In the genomic region with DNA sequence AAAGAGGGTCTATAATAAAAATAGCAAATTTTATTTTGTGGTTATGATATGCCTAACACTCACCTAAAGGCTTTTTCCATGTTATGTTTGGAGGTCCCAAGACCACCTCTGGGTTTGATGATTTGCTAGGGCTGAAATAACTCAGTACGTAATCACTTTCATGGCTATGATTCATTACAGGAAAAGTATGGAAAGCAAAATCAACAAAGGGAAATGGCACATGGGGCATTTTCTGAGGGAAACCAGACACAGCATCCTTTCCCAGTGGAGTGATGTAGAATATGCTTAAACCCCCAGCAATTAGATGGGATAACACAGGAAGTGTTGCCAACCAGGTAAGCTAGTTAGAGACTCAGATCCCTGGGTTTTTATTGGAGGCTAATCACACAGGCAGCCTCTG, we compare ENCODE assay signal across 14 cellular contexts.
DNase-seq lines count a peak whose midpoint lies in the region.
"Had no signal": no experiment of that assay in that cellular context is flagged by ENCODE, and none has a peak within 500 bp of the region (broad histone marks: within the 10 kb centered on the region; RNA-seq: fewer than 3 reads in every experiment).

No MANE protein-coding gene starts in this region.

- H3K4me2 ChIP-seq in GM23248 (ENCODE audit: unreplicated experiment) = no peak overlapping the region

- no peaks in the 10 kb centered on the region for H3K9me3 ChIP-seq in GM23248 (ENCODE audit: low read depth)

- WGBS in GM23248 (ENCODE audit: low coverage in 1 of 2, low lambda C conversion rate in 2 of 2, missing lambda C conversion rate in 2 of 2), 2 experiments = 86 to 100% methylated on average over 1 of the region's 1 CpG

- in situ Hi-C loops in GM23248 (cut with MboI) = no loop called here

- no peak overlapping the region for H3K27ac ChIP-seq in GM23248

- no peak overlapping the region for H3K9ac ChIP-seq in GM23248

- no peaks in the 10 kb centered on the region for H3K36me3 ChIP-seq in GM23248 (ENCODE audit: low read depth)

- H3K79me2 ChIP-seq in GM23248 (ENCODE audit: insufficient read depth) = no peaks in the 10 kb centered on the region

- H3K27me3 ChIP-seq in GM23248 (replicated peaks; ENCODE audit: insufficient read depth) = no peaks in the 10 kb centered on the region

- peak; percentile 35 for DNase-seq in Daoy (ENCODE audit: low read depth)
- peak; percentile 56 for DNase-seq in HT1080 (ENCODE audit: low read depth)
- peak; percentile 40 for DNase-seq in dermis blood vessel endothelial cell
- DNase-seq in kidney tubule cell (ENCODE audit: low spot score) = peak; percentile 37
- no peak for DNase-seq in stimulated activated naive CD4-positive, alpha-beta T cell (lab: John Stamatoyannopoulos, UW)
- no peak for DNase-seq in NAMALWA (ENCODE audit: low spot score)
- no peak for DNase-seq in GM23248
- DNase-seq: 8988T; C1 segment of cervical spinal cord; Calu3; CD4-positive, alpha-beta T cell; DMS 273 treated with DMSO at 0.1 percent for 48 hours; EL; GDM1 had no signal

- H3K4me3 ChIP-seq in GM23248 = no peak overlapping the region

- no peaks in the 10 kb centered on the region for H4K20me1 ChIP-seq in GM23248 (ENCODE audit: insufficient read depth)

- H3F3A ChIP-seq in GM23248 (ENCODE audit: insufficient read depth) = no peaks in the 10 kb centered on the region

- H3K9me2 ChIP-seq in GM23248 (ENCODE audit: insufficient read depth) = no peaks in the 10 kb centered on the region

- no peaks in the 10 kb centered on the region for H3K4me1 ChIP-seq in GM23248 (ENCODE audit: insufficient read depth)

- H2AFZ ChIP-seq in GM23248 = no peak overlapping the region

Comparison
In these comparisons a context has a peak if more than half of its experiments do, and no peak if none do; other contexts are left out.
1. DNase-seq: peak in Daoy (single experiment), HT1080 (single experiment), dermis blood vessel endothelial cell (single experiment) and kidney tubule cell (single experiment); none in stimulated activated naive CD4-positive, alpha-beta T cell (0 of 6), NAMALWA (single experiment) and GM23248 (single experiment).